In the genomic region with DNA sequence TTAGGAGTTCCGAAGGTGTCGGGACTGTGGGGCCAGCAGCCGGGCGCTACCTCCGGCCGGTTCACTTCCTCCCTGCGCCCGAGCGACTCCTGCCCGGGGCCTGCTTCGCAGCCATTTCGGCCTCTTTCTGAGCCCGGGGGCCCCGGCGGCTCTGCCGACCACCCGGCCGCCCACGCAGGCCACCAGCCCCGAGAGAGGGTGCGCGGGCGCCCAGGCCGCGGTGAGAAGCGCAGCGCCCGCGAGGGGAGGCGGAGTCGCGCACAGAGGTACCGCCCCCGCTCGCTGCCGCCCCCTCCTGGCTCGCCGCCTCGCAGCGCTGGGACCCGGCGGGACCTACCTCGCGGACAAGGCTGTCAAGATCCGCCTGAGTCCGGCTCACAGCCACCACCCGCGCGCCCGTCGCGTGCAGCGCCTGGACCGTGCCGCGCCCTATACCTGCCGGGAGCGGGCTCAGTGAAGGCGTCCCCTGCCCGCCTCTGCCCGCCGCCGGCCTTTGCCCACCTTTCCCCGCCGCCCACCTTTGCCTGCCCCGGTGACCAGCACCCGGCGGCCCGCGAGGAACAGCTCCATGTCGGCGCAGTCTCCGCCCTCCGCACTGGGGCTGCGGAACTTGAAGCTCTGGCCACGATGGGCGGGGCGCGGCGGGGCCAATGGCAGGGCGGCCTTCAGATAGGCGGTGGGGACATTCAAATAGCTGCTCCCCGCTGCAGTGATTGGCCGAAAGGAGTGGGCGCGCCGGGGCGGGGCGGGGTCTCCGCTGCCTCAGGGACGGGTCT, we compare ENCODE assay signal across 8 cellular contexts. TPM values are rescaled to one million over a fixed set of nuclear protein-coding genes. Genes with fewer than 3 reads are reported as not detected.
DNase-seq lines count a peak whose midpoint lies in the region; ATAC-seq and TF ChIP-seq lines count a peak whose summit lies in the region.

A gene (minus strand): TSS at position 585 of the 776 bp plus-strand sequence. CDS start 15 bp downstream, at position 570.

- H2BK5ac ChIP-seq in neuronal stem cell (ENCODE audit: low read length) = peak within 1 kb of the TSS; percentile 90

- H3K27me3 ChIP-seq in foreskin keratinocyte (no peaks in the 10 kb centered on the region), neuronal stem cell (ENCODE audit: control insufficient read depth in 3 of 3, insufficient read depth in 3 of 3, low read depth in 1 of 3, low read length in 3 of 3) (no peaks in the 10 kb centered on the region)

- no peak within 1 kb of the TSS for H4K91ac ChIP-seq in neuronal stem cell (ENCODE audit: low read depth, low read length, poor library complexity)

- peaks cover 10% of the 10 kb centered on the region for H3K79me1 ChIP-seq in neuronal stem cell (ENCODE audit: low read depth, low read length)

- peak within 1 kb of the TSS; percentile 96 for H2AK5ac ChIP-seq in neuronal stem cell (ENCODE audit: low read depth, low read length)

- H3K9ac ChIP-seq in neuronal stem cell (ENCODE audit: low read depth, low read length, poor library complexity) = peak within 1 kb of the TSS; percentile 92

- H2BK12ac ChIP-seq in neuronal stem cell (ENCODE audit: low read length) = peak within 1 kb of the TSS; percentile 84

- peak; percentile 55 for DNase-seq in GM04503 (ENCODE audit: low read depth)
- DNase-seq in HEK293T (ENCODE audit: extremely low spot score) = peak; percentile 94
- peak; percentile 95 for DNase-seq in MV-4-11 (lab: John Stamatoyannopoulos, UW)
- DNase-seq in SK-MEL-5 (ENCODE audit: low read depth, low spot score) = peak; percentile 99
- DNase-seq in activated naive CD4-positive, alpha-beta T cell treated with Interleukin-2 at 50 U/mL for 16 hours = peak; percentile 96
- DNase-seq in foreskin keratinocyte = peak; percentile 81 to 94
- DNase-seq in neuronal stem cell (ENCODE audit: low spot score) = peak; percentile 97

- no peak within 1 kb of the TSS for H4K8ac ChIP-seq in neuronal stem cell (ENCODE audit: low read depth, low read length)

- no peaks in the 10 kb centered on the region for H3K9me3 ChIP-seq in neuronal stem cell (replicated peaks in 1 of 2; ENCODE audit: control insufficient read depth in 2 of 2, insufficient read depth in 1 of 2, low read depth in 1 of 2, low read length in 2 of 2)

- CTCF ChIA-PET in HEK293T (lab: Yijun Ruan, JAX) = interaction anchor here (0.6 to 1.7 kb wide), 12 partner anchors 11 to 377 kb away, joined by 3 to 17 read pairs (median 4); a partner anchor contains a TSS

- POLR2A ChIA-PET in HEK293T (lab: Yijun Ruan, JAX) = interaction anchor here (0.5 to 1.8 kb wide), 21 partner anchors 8 to 168 kb away, joined by 3 to 22 read pairs (median 4); a partner anchor contains a TSS

- peak within 1 kb of the TSS; percentile 78 to 92 for H3K4me3 ChIP-seq in neuronal stem cell (ENCODE audit: low read length in 2 of 2)

- H3K27ac ChIP-seq in foreskin keratinocyte = no peak within 1 kb of the TSS
- H3K27ac ChIP-seq in neuronal stem cell (replicated peaks; ENCODE audit: low read length) = peak within 1 kb of the TSS; percentile 89

- H2AFZ ChIP-seq in neuronal stem cell (ENCODE audit: low read length) = peak within 1 kb of the TSS; percentile 93

- H2BK15ac ChIP-seq in neuronal stem cell (ENCODE audit: low read length) = peak within 1 kb of the TSS; percentile 96

- H3K14ac ChIP-seq in neuronal stem cell (ENCODE audit: low read length) = peak within 1 kb of the TSS; percentile 84

- H3K4me1 ChIP-seq in foreskin keratinocyte (peaks cover 2% of the 10 kb centered on the region), neuronal stem cell (ENCODE audit: control insufficient read depth in 2 of 2, insufficient read depth in 1 of 2, low read depth in 1 of 2, low read length in 2 of 2) (peaks cover 12 to 18% of the 10 kb centered on the region in 2 donors)

- peak within 1 kb of the TSS; percentile 76 for H3K4ac ChIP-seq in neuronal stem cell (ENCODE audit: low read length)

- peak within 1 kb of the TSS; percentile 97 for H3K23ac ChIP-seq in neuronal stem cell (ENCODE audit: low read depth, low read length, poor library complexity)

- peak; percentile 89 for ATAC-seq in foreskin keratinocyte

- no CpG with 5 or more reads among the region's 91 CpGs for WGBS in neuronal stem cell (ENCODE audit: extremely low coverage in 2 of 2, insufficient read length in 2 of 2, insufficient replicate concordance in 1 of 2), 2 donors

- H3K4me2 ChIP-seq in neuronal stem cell (ENCODE audit: insufficient read depth, low read length, poor library complexity, severe bottlenecking) = peak within 1 kb of the TSS; percentile 99

- peak within 1 kb of the TSS; percentile 97 for H3K18ac ChIP-seq in neuronal stem cell (ENCODE audit: low read length)

- in situ Hi-C loops in SK-MEL-5 (cut with HindIII; ENCODE audit: low pct_unique_long_range_greater_than_20kb, low sequenced_read_pairs) = loop anchor here (10.0 kb wide), 1 partner anchor 98 kb away; no protein-coding TSS in a partner anchor

- H2BK120ac ChIP-seq in neuronal stem cell (ENCODE audit: low read depth, low read length) = peak within 1 kb of the TSS; percentile 87

- H3K36me3 ChIP-seq in neuronal stem cell (replicated peaks in 1 of 2; ENCODE audit: control insufficient read depth in 2 of 2, insufficient read depth in 2 of 2, low read length in 2 of 2) = peaks cover 8 to 33% of the 10 kb centered on the region in 2 donors

- TF ChIP-seq CTCF in foreskin keratinocyte (conservative IDR thresholded peaks at IDR 0.05) (peak; percentile 96), subcutaneous adipose tissue (IDR thresholded peaks at IDR 0.05; ENCODE audit: low read depth) (no peak)

TF ChIP-seq in HEK293T, 16 proteins besides CTCF, POLR2A, EP300 and RAD21:
- TF ChIP-seq, protein P1, sequence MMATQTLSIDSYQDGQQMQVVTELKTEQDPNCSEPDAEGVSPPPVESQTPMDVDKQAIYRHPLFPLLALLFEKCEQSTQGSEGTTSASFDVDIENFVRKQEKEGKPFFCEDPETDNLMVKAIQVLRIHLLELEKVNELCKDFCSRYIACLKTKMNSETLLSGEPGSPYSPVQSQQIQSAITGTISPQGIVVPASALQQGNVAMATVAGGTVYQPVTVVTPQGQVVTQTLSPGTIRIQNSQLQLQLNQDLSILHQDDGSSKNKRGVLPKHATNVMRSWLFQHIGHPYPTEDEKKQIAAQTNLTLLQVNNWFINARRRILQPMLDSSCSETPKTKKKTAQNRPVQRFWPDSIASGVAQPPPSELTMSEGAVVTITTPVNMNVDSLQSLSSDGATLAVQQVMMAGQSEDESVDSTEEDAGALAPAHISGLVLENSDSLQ (IDR thresholded peaks at IDR 0.05) = peak; percentile 86
- peak; percentile 68 for TF ChIP-seq L3MBTL2 (conservative IDR thresholded peaks at IDR 0.05)
- 0 out of 2 replicates have a peak, but pooled peaks have one; percentile 45 for TF ChIP-seq HDGF (IDR thresholded peaks at IDR 0.05; ENCODE audit: borderline replicate concordance)
- no peak for TF ChIP-seq CTBP1 (IDR thresholded peaks at IDR 0.05; ENCODE audit: borderline replicate concordance)

RNA-seq across cellular contexts. Expression of the gene that starts here (rescaled TPM):
- 120 and 129 TPM in 2 replicates for total RNA-seq in SK-MEL-5 (2014; rRNA removed; shearing (Covaris generic))
- 183 and 211 TPM in 2 replicates for polyA plus RNA-seq in SK-MEL-5 (2015; cell fraction: cytosol; rRNA removed)
- 192 and 229 TPM in 2 replicates for polyA plus RNA-seq in SK-MEL-5 (2015; cell fraction: nucleus; rRNA removed)
- total RNA-seq in foreskin keratinocyte = 59.6 and 69.0 TPM in 2 replicates
- polyA plus RNA-seq in foreskin keratinocyte = 97.4 and 98.0 TPM in 2 replicates
- 72.9 TPM for polyA plus RNA-seq in neuronal stem cell (2013, experiment 1 of 2)
- 72.2 TPM for polyA plus RNA-seq in neuronal stem cell (2013, experiment 2 of 2)
- 100 to 1,000 TPM; 157 to 383 (median 255) TPM for total RNA-seq in subcutaneous adipose tissue
